In genomic region chr14:58332514-58332913, GRCh38 we compare ENCODE assay signal across 24 cellular contexts. TPM values are rescaled to one million over a fixed set of nuclear protein-coding genes. Genes with fewer than 3 reads are reported as not detected.
A peak's percentile ranks its signal among the peaks of the same experiment; 100 is the strongest.
DNase-seq lines count a peak whose midpoint lies in the region; ATAC-seq and TF ChIP-seq lines count a peak whose summit lies in the region.
"Had no signal": no experiment of that assay in that cellular context is flagged by ENCODE, and none has a peak within 500 bp of the region (broad histone marks: within the 10 kb centered on the region; RNA-seq: fewer than 3 reads in every experiment).

No MANE protein-coding gene starts in this region.

- TF ChIP-seq CTCF in A673 (conservative IDR thresholded peaks at IDR 0.05; ENCODE audit: low read depth, low read length), result no peak
- no peak for TF ChIP-seq CTCF in DND-41 (IDR thresholded peaks at IDR 0.05; ENCODE audit: borderline replicate concordance, extremely low read depth, low read length, poor library complexity, severe bottlenecking)

- peaks cover 77% of the 10 kb centered on the region for H3K36me3 Mint-ChIP-seq in activated T-helper 17 cell treated with anti-CD3 and anti-CD28 coated beads, Interleukin-2, amount 50 U/mL, for 72 hours (ENCODE audit: low read depth)

- H2AK5ac ChIP-seq in neuronal stem cell (ENCODE audit: low read depth, low read length), result no peak overlapping the region

- H2AFZ ChIP-seq in DND-41 (ENCODE audit: low read depth, low read length) (no peak overlapping the region), neuronal stem cell (ENCODE audit: low read length) (no peak overlapping the region)

- H2BK120ac ChIP-seq in neuronal stem cell (ENCODE audit: low read depth, low read length), result no peak overlapping the region

- no peak overlapping the region for H2BK5ac ChIP-seq in neuronal stem cell (ENCODE audit: low read length)

- H4K91ac ChIP-seq in neuronal stem cell (ENCODE audit: low read depth, low read length, poor library complexity), result no peak overlapping the region

- ATAC-seq in DND-41 (ENCODE audit: insufficient read depth, low read depth) (no peak), GM18861 (IDR thresholded peaks at IDR 0.05; ENCODE audit: unreplicated experiment) (no peak)
- no peak for ATAC-seq in activated T-helper 17 cell treated with anti-CD3 and anti-CD28 coated beads, Interleukin-2, amount 50 U/mL, for 72 hours (replicated peaks)
- ATAC-seq: heart right ventricle; left lobe of liver; stimulated activated memory B cell treated with anti-CD40 and anti-IgM and Interleukin-4, amounts not matched to agents 10 μg/mL and 1 μg/mL and 100 μg/mL, for 72 hours had no signal

- H3K4me1 Mint-ChIP-seq in activated T-helper 17 cell treated with anti-CD3 and anti-CD28 coated beads, Interleukin-2, amount 50 U/mL, for 72 hours, result peaks cover 15% of the 10 kb centered on the region

- no CpG with 5 or more reads among the region's 3 CpGs for WGBS in neuronal stem cell (ENCODE audit: extremely low coverage in 2 of 2, insufficient read length in 2 of 2, insufficient replicate concordance in 1 of 2), 2 donors

- POLR2A ChIA-PET in A673 (lab: Charles Lee; ENCODE audit: low non-redundant PET), result no interaction called here

- H3K4me1 ChIP-seq in A673 (ENCODE audit: insufficient read depth, low read length, poor library complexity, severe bottlenecking), result peaks cover 24% of the 10 kb centered on the region
- peaks cover 30% of the 10 kb centered on the region for H3K4me1 ChIP-seq in DND-41 (ENCODE audit: insufficient read depth, low read length)
- H3K4me1 ChIP-seq in neuronal stem cell (ENCODE audit: control insufficient read depth in 2 of 2, insufficient read depth in 1 of 2, low read depth in 1 of 2, low read length in 2 of 2), result peaks cover 2 to 7% of the 10 kb centered on the region in 2 donors

- BruUV-seq in A673 (replicated peaks; lab: Mats Ljungman, UMichigan), result no TSS peak

- H4K20me1 ChIP-seq in DND-41 (ENCODE audit: insufficient read depth, low read length), result no peaks in the 10 kb centered on the region

- H3K4me2 ChIP-seq in DND-41 (ENCODE audit: insufficient read depth, low read length) (peak overlapping the region; percentile 82; the same call in 1 of the 2 replicates), neuronal stem cell (ENCODE audit: insufficient read depth, low read length, poor library complexity, severe bottlenecking) (no peak overlapping the region)

- H3K27me3 Mint-ChIP-seq in activated T-helper 17 cell treated with anti-CD3 and anti-CD28 coated beads, Interleukin-2, amount 50 U/mL, for 72 hours, result no peaks in the 10 kb centered on the region
- H3K27me3 Mint-ChIP-seq: activated B cell treated with CpG ODN at 0.5 μM for 24 hours; dendritic cell treated with granulocyte-macrophage colony-stimulating factor and Interleukin-4, amounts not matched to agents 40 ng/mL and 50 ng/mL, for 4 days; stimulated activated memory B cell treated with anti-CD40 and anti-IgM and Interleukin-4, amounts not matched to agents 10 μg/mL and 1 μg/mL and 100 μg/mL, for 72 hours had no signal

- peaks cover 13% of the 10 kb centered on the region for H3K36me3 ChIP-seq in A673 (ENCODE audit: insufficient read depth, low read length, poor library complexity, severe bottlenecking)
- H3K36me3 ChIP-seq in DND-41 (ENCODE audit: insufficient read depth, low read length), result peaks cover 52% of the 10 kb centered on the region
- H3K36me3 ChIP-seq in neuronal stem cell (replicated peaks in 1 of 2; ENCODE audit: control insufficient read depth in 2 of 2, insufficient read depth in 2 of 2, low read length in 2 of 2), result peaks cover 7 to 69% of the 10 kb centered on the region in 2 donors

- H3K18ac ChIP-seq in neuronal stem cell (ENCODE audit: low read length), result no peak overlapping the region

- CTCF ChIA-PET in A673 (lab: Charles Lee), result no interaction called here

- DNase-seq in A673 (ENCODE audit: low spot score) (no peak), DND-41 (no peak), medulla oblongata (ENCODE audit: extremely low spot score) (peak; percentile 33), T1000 (lab: John Stamatoyannopoulos, UW) (no peak), neuronal stem cell (ENCODE audit: low spot score) (no peak), nucleus accumbens (lab: John Stamatoyannopoulos, UW) (no peak)
- DNase-seq: activated B cell treated with CpG ODN at 0.5 μM for 24 hours; activated CD4-positive, alpha-beta T cell treated with anti-CD3 and anti-CD28 coated beads, Interleukin-2, amount 50 U/mL, for 48 hours; activated gamma-delta T cell treated with Interleukin-2 at 50 U/mL for 16 hours; heart right ventricle; Kasumi-1; NCI-H1048; NCI-H2107; NCI-H510A; stimulated activated CD4-positive, alpha-beta T cell treated with anti-CD3 and anti-CD28 coated beads, Interleukin-2, amount 100 ng/mL, for 24 hours; T-helper 9 cell had no signal

- H2BK15ac ChIP-seq in neuronal stem cell (ENCODE audit: low read length), result no peak overlapping the region

- H3K14ac ChIP-seq in neuronal stem cell (ENCODE audit: low read length), result no peak overlapping the region

- intact Hi-C loops in A673 (cut with micrococcal nuclease; ENCODE audit: unreplicated experiment), result no loop called here

- H4K8ac ChIP-seq in neuronal stem cell (ENCODE audit: low read depth, low read length), result no peak overlapping the region

- no peaks in the 10 kb centered on the region for H3K9me3 Mint-ChIP-seq in activated T-helper 17 cell treated with anti-CD3 and anti-CD28 coated beads, Interleukin-2, amount 50 U/mL, for 72 hours
- H3K9me3 Mint-ChIP-seq: activated B cell treated with CpG ODN at 0.5 μM for 24 hours; dendritic cell treated with granulocyte-macrophage colony-stimulating factor and Interleukin-4, amounts not matched to agents 40 ng/mL and 50 ng/mL, for 4 days; stimulated activated memory B cell treated with anti-CD40 and anti-IgM and Interleukin-4, amounts not matched to agents 10 μg/mL and 1 μg/mL and 100 μg/mL, for 72 hours had no signal

- H3K27ac ChIP-seq in A673 (ENCODE audit: low read depth, low read length, poor library complexity, severe bottlenecking), result peak overlapping the region; percentile 58
- no peak overlapping the region for H3K27ac ChIP-seq in DND-41 (ENCODE audit: low read length)
- H3K27ac ChIP-seq in neuronal stem cell (replicated peaks; ENCODE audit: low read length), result no peak overlapping the region
- H3K27ac ChIP-seq: heart right ventricle, neutrophil, skin epidermis, thoracic aorta had no signal

- H3K9ac ChIP-seq in DND-41 (ENCODE audit: low read depth, low read length), result peak overlapping the region; percentile 55; the same call in 1 of the 2 replicates
- H3K9ac ChIP-seq in neuronal stem cell (ENCODE audit: low read depth, low read length, poor library complexity), result no peak overlapping the region

- no peaks in the 10 kb centered on the region for H3K9me3 ChIP-seq in A673 (ENCODE audit: low read depth, low read length, poor library complexity, severe bottlenecking)
- no peaks in the 10 kb centered on the region for H3K9me3 ChIP-seq in DND-41 (ENCODE audit: insufficient read depth, low read length, severe bottlenecking)
- no peaks in the 10 kb centered on the region for H3K9me3 ChIP-seq in neuronal stem cell (replicated peaks in 1 of 2; ENCODE audit: control insufficient read depth in 2 of 2, insufficient read depth in 1 of 2, low read depth in 1 of 2, low read length in 2 of 2)
- H3K9me3 ChIP-seq: heart right ventricle, neutrophil, thoracic aorta had no signal

- H3K4ac ChIP-seq in neuronal stem cell (ENCODE audit: low read length), result no peak overlapping the region

- H3K4me3 Mint-ChIP-seq in activated T-helper 17 cell treated with anti-CD3 and anti-CD28 coated beads, Interleukin-2, amount 50 U/mL, for 72 hours, result peak overlapping the region; percentile 15
- H3K4me3 Mint-ChIP-seq: activated B cell treated with CpG ODN at 0.5 μM for 24 hours; dendritic cell treated with granulocyte-macrophage colony-stimulating factor and Interleukin-4, amounts not matched to agents 40 ng/mL and 50 ng/mL, for 4 days; stimulated activated memory B cell treated with anti-CD40 and anti-IgM and Interleukin-4, amounts not matched to agents 10 μg/mL and 1 μg/mL and 100 μg/mL, for 72 hours had no signal

- no peak overlapping the region for H2BK12ac ChIP-seq in neuronal stem cell (ENCODE audit: low read length)

- no peak overlapping the region for H3K27ac Mint-ChIP-seq in activated T-helper 17 cell treated with anti-CD3 and anti-CD28 coated beads, Interleukin-2, amount 50 U/mL, for 72 hours
- H3K27ac Mint-ChIP-seq: activated B cell treated with CpG ODN at 0.5 μM for 24 hours; dendritic cell treated with granulocyte-macrophage colony-stimulating factor and Interleukin-4, amounts not matched to agents 40 ng/mL and 50 ng/mL, for 4 days; stimulated activated memory B cell treated with anti-CD40 and anti-IgM and Interleukin-4, amounts not matched to agents 10 μg/mL and 1 μg/mL and 100 μg/mL, for 72 hours had no signal

- H3K4me3 ChIP-seq in A673 (ENCODE audit: low read depth, low read length, poor library complexity, severe bottlenecking) (peak overlapping the region; percentile 43), DND-41 (ENCODE audit: low read depth in 1 of 2, low read length in 2 of 2) (no peak overlapping the region), neuronal stem cell (ENCODE audit: low read length in 2 of 2) (peak overlapping the region in 1 of 2 donors; percentile 41)
- H3K4me3 ChIP-seq: heart right ventricle, skin epidermis, thoracic aorta had no signal

- H3K23ac ChIP-seq in neuronal stem cell (ENCODE audit: low read depth, low read length, poor library complexity), result no peak overlapping the region

- no peaks in the 10 kb centered on the region for H3K79me1 ChIP-seq in neuronal stem cell (ENCODE audit: low read depth, low read length)

- H3K27me3 ChIP-seq in A673 (replicated peaks; ENCODE audit: insufficient read depth, low read depth, low read length, poor library complexity), result no peaks in the 10 kb centered on the region
- no peaks in the 10 kb centered on the region for H3K27me3 ChIP-seq in DND-41 (ENCODE audit: insufficient read depth, low read length, poor library complexity)
- no peaks in the 10 kb centered on the region for H3K27me3 ChIP-seq in neuronal stem cell (ENCODE audit: control insufficient read depth in 3 of 3, insufficient read depth in 3 of 3, low read depth in 1 of 3, low read length in 3 of 3)
- H3K27me3 ChIP-seq: heart right ventricle, neutrophil had no signal

- H3K79me2 ChIP-seq in DND-41 (ENCODE audit: insufficient read depth, low read length), result peaks cover 26% of the 10 kb centered on the region

RNA-seq across cellular contexts. Expression of gene ARID4A, which starts 34.2 kb away (rescaled TPM):
- 24.1 and 24.9 TPM in 2 replicates for total RNA-seq in A673 (2021)
- 10 to 100 TPM; 31.2 to 40.8 TPM for total RNA-seq in activated T-helper 17 cell treated with anti-CD3 and anti-CD28 coated beads, Interleukin-2, amount 50 U/mL, for 72 hours
- 24.6 TPM for polyA plus RNA-seq in neuronal stem cell (2013, experiment 1 of 2)
- polyA plus RNA-seq in neuronal stem cell (2013, experiment 2 of 2), result 24.5 TPM
